Comparison of ENCODE assay signal across 8 cellular contexts in genomic region chr19:51690359-51691121, GRCh38. TPM values are rescaled to one million over a fixed set of nuclear protein-coding genes. Genes with fewer than 3 reads are reported as not detected.
DNase-seq lines count a peak whose midpoint lies in the region; ATAC-seq and TF ChIP-seq lines count a peak whose summit lies in the region.

No MANE protein-coding gene starts in this region.

- in situ Hi-C loops in GM13976 (cut with MboI; ENCODE audit: low sequenced_read_pairs, unreplicated experiment): no loop called here

- peaks cover 6% of the 10 kb centered on the region for H3K36me3 Mint-ChIP-seq in stimulated activated memory B cell treated with anti-CD40 and anti-IgM and Interleukin-4, amounts not matched to agents 10 μg/mL and 1 μg/mL and 100 μg/mL, for 72 hours

- H3K9me3 ChIP-seq in mononuclear cell (ENCODE audit: low read depth, low read length): no peaks in the 10 kb centered on the region

- H3K27me3 ChIP-seq in mononuclear cell (ENCODE audit: insufficient read depth, low read length): peaks cover 26% of the 10 kb centered on the region

- H3K4me1 Mint-ChIP-seq in stimulated activated memory B cell treated with anti-CD40 and anti-IgM and Interleukin-4, amounts not matched to agents 10 μg/mL and 1 μg/mL and 100 μg/mL, for 72 hours: peaks cover 26% of the 10 kb centered on the region

- no peak for TF ChIP-seq CTCF in GM13976 (IDR thresholded peaks at IDR 0.05; ENCODE audit: borderline replicate concordance, control extremely low read depth, extremely low read depth, insufficient read depth, missing control alignments)

- ATAC-seq in stimulated activated memory B cell treated with anti-CD40 and anti-IgM and Interleukin-4, amounts not matched to agents 10 μg/mL and 1 μg/mL and 100 μg/mL, for 72 hours: peak; percentile 54
- ATAC-seq in GM19452 (IDR thresholded peaks at IDR 0.05; ENCODE audit: unreplicated experiment): no peak
- no peak for ATAC-seq in HG02798 (IDR thresholded peaks at IDR 0.05; ENCODE audit: poor library complexity, unreplicated experiment)

- peaks cover 79% of the 10 kb centered on the region for H3K27me3 Mint-ChIP-seq in stimulated activated memory B cell treated with anti-CD40 and anti-IgM and Interleukin-4, amounts not matched to agents 10 μg/mL and 1 μg/mL and 100 μg/mL, for 72 hours

- H3K9me3 Mint-ChIP-seq in stimulated activated memory B cell treated with anti-CD40 and anti-IgM and Interleukin-4, amounts not matched to agents 10 μg/mL and 1 μg/mL and 100 μg/mL, for 72 hours: no peaks in the 10 kb centered on the region

- H3K27ac Mint-ChIP-seq in stimulated activated memory B cell treated with anti-CD40 and anti-IgM and Interleukin-4, amounts not matched to agents 10 μg/mL and 1 μg/mL and 100 μg/mL, for 72 hours: no peak overlapping the region

- H3K4me3 ChIP-seq in mononuclear cell (ENCODE audit: low read length): peak overlapping the region; percentile 38

- peaks cover 6% of the 10 kb centered on the region for H3K4me1 ChIP-seq in mononuclear cell (ENCODE audit: insufficient read depth, low read length)

- DNase-seq in GM13976 (ENCODE audit: low spot score) (peak; percentile 88), NCI-H526 treated with DMSO at 0.1 percent for 48 hours (lab: John Stamatoyannopoulos, UW) (peak; percentile 42), activated T-cell treated with anti-CD3 and anti-CD28 coated beads for 48 hours (ENCODE audit: low read depth) (peak; percentile 57), epithelial cell of prostate (ENCODE audit: low read depth, low spot score) (no peak)

- H3K4me3 Mint-ChIP-seq in stimulated activated memory B cell treated with anti-CD40 and anti-IgM and Interleukin-4, amounts not matched to agents 10 μg/mL and 1 μg/mL and 100 μg/mL, for 72 hours: peak overlapping the region; percentile 57

- H3K27ac ChIP-seq in epithelial cell of prostate: peak overlapping the region; percentile 83

RNA-seq across cellular contexts. Expression of gene SPACA6, which starts 2.6 kb away (rescaled TPM):
- 1.8 TPM for total RNA-seq in mononuclear cell

RNA-seq across cellular contexts. Expression of gene HAS1, which starts 33.3 kb away (rescaled TPM):
- total RNA-seq in mononuclear cell: 1.2 TPM

RNA-seq across cellular contexts. Expression of gene SIGLEC14, which starts 43.9 kb away (rescaled TPM):
- total RNA-seq in mononuclear cell: 28.4 TPM
